In the genomic region with DNA sequence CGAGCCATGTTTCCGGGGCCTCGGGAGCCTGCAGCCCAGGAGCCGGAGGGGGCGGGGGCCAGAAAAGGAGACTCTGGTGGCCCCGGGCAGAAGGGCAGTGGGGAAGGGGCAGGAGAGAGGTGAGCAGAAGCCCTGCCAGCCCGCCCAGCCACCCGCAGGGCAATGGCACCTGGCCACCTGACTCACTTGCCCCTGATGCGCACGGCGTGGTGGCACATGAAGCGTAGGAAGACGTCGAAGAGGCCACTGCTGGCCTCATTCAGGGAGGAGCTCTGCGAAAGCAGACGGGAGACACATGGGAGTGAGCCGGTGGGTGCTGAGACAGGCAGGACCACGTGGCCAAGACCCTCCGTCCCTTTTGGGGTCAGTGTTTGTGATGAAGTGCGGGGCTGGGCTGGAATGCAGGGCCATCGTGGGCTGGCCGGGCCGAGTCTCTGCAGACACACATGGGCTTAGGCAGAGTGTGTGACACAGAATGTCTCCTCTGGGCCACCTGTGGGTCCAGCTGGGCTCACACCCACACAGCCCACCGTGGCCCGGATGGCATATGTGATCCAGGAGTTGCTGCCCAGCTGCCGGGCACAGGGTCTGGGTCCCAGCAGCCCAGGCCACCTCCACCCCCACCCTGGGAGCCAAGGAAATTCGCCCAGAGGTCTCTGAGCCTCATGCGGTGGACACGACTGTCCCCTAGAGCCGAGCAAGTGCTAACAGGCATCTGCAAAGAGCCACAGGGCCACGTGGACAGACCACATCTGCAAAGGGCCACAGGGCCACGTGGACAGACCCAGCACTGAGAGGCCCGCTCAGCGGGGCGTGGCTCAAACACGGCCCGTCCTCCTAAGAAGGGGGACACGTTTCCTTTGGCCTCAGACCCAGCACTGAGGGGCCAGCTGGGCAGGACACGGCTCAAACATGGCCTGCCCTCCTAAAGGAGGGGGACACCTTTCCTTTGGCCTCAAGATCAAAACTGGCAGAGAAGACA, we compare ENCODE assay signal across 1 cellular context.
TF ChIP-seq lines count a peak whose summit lies in the region.

No MANE protein-coding gene starts in this region.

TF ChIP-seq in H1, 55 proteins besides CTCF, POLR2A, EP300 and RAD21:
- TF ChIP-seq SRF (IDR thresholded peaks at IDR 0.05; ENCODE audit: low read depth, low read length) (no peak), EGR1 (IDR thresholded peaks at IDR 0.05; ENCODE audit: borderline replicate concordance, low read depth, low read length) (peak; percentile 51; the same call in 1 of the 2 replicates)
